Comparison of ENCODE assay signal across 22 cellular contexts in the genomic region with DNA sequence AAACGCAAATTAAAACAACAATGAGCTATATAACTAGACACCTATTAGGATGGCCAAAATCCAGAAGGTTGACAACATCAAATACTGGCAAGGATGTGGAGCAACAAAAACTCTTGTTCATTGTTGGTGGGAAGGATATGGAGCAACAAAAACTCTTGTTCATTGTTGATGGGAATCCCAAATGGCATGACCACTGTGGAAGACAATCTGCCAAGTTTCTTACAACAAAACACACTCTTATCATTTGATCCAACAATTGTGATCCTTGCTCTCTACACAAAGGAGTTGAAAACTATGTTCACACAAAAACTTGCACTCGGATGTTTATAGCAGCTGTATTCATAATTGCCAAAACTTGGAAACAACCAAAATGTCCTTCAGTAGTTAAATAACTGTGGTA.
DNase-seq lines count a peak whose midpoint lies in the region; ATAC-seq and TF ChIP-seq lines count a peak whose summit lies in the region.
"Had no signal": no experiment of that assay in that cellular context is flagged by ENCODE, and none has a peak within 500 bp of the region (broad histone marks: within the 10 kb centered on the region; RNA-seq: fewer than 3 reads in every experiment).

No MANE protein-coding gene starts in this region.

- no peak overlapping the region for H3K27ac ChIP-seq in ovary
- H3K27ac ChIP-seq: HL-60 had no signal

- TF ChIP-seq CTCF in fibroblast of pulmonary artery (IDR thresholded peaks at IDR 0.05; ENCODE audit: low read length, missing control alignments) (no peak), ovary (IDR thresholded peaks at IDR 0.05) (no peak)

- ATAC-seq in Right ventricle myocardium superior (ENCODE audit: poor library complexity): peak; percentile 38
- ATAC-seq in left cardiac atrium: no peak
- ATAC-seq in sciatic nerve: peak; percentile 80
- ATAC-seq in GM21825 (IDR thresholded peaks at IDR 0.05; ENCODE audit: unreplicated experiment): no peak
- ATAC-seq: GM12878, GM23338 had no signal

- no peaks in the 10 kb centered on the region for H3K4me1 ChIP-seq in ovary (ENCODE audit: insufficient read depth)
- H3K4me1 ChIP-seq: BE2C had no signal

- no peaks in the 10 kb centered on the region for H3K27me3 ChIP-seq in ovary
- H3K27me3 ChIP-seq: BE2C had no signal

- intact Hi-C loops in Right ventricle myocardium superior (cut with DNase I) (no loop called here), left cardiac atrium (cut with DNase I) (no loop called here), sciatic nerve (cut with DNase I) (no loop called here), ovary (cut with DNase I) (no loop called here)

- H3K9me3 ChIP-seq in ovary: no peaks in the 10 kb centered on the region
- H3K9me3 ChIP-seq: BE2C had no signal

- no peak for DNase-seq in Right ventricle myocardium superior
- DNase-seq in left cardiac atrium: no peak
- peak; percentile 51 for DNase-seq in fibroblast of pulmonary artery (ENCODE audit: low read depth)
- DNase-seq in globus pallidus (ENCODE audit: low spot score): peak; percentile 75
- no peak for DNase-seq in sciatic nerve (ENCODE audit: low spot score)
- no peak for DNase-seq in activated CD4-positive, CD25-positive, alpha-beta regulatory T cell (lab: John Stamatoyannopoulos, UW)
- no peak for DNase-seq in ovary
- DNase-seq: 8988T; BE2C; C1 segment of cervical spinal cord; CD4-positive, CD25-positive, alpha-beta regulatory T cell; CD8-positive, alpha-beta memory T cell; COR-L47; DMS 273 treated with DMSO at 0.1 percent for 48 hours; DMS53; DND-41; EL; HCEC 1CT had no signal

- H3K4me3 ChIP-seq in fibroblast of pulmonary artery (replicated peaks; ENCODE audit: low read depth, low read length) (no peak overlapping the region), ovary (no peak overlapping the region)
- H3K4me3 ChIP-seq: GM12878, GM23338 had no signal

- TF ChIP-seq POLR2A in ovary (IDR thresholded peaks at IDR 0.05): no peak

- TF ChIP-seq EP300 in ovary (IDR thresholded peaks at IDR 0.05): no peak

- no peaks in the 10 kb centered on the region for H3K36me3 ChIP-seq in ovary
- H3K36me3 ChIP-seq: BE2C had no signal

- WGBS in ovary, 3 donors: 73 to 77% (median 74%) methylated on average over 2 of the region's 2 CpGs

Comparison
In these comparisons a context has a peak if more than half of its experiments do, and no peak if none do; other contexts are left out.
1. ATAC-seq: peak in Right ventricle myocardium superior (single experiment) and sciatic nerve (single experiment); none in left cardiac atrium (0 of 2) and GM21825 (single experiment).
2. DNase-seq: peak in fibroblast of pulmonary artery (single experiment) and globus pallidus (single experiment); none in Right ventricle myocardium superior (single experiment), left cardiac atrium (single experiment), sciatic nerve (single experiment), activated CD4-positive, CD25-positive, alpha-beta regulatory T cell (0 of 4) and ovary (0 of 5).